In the genomic region with DNA sequence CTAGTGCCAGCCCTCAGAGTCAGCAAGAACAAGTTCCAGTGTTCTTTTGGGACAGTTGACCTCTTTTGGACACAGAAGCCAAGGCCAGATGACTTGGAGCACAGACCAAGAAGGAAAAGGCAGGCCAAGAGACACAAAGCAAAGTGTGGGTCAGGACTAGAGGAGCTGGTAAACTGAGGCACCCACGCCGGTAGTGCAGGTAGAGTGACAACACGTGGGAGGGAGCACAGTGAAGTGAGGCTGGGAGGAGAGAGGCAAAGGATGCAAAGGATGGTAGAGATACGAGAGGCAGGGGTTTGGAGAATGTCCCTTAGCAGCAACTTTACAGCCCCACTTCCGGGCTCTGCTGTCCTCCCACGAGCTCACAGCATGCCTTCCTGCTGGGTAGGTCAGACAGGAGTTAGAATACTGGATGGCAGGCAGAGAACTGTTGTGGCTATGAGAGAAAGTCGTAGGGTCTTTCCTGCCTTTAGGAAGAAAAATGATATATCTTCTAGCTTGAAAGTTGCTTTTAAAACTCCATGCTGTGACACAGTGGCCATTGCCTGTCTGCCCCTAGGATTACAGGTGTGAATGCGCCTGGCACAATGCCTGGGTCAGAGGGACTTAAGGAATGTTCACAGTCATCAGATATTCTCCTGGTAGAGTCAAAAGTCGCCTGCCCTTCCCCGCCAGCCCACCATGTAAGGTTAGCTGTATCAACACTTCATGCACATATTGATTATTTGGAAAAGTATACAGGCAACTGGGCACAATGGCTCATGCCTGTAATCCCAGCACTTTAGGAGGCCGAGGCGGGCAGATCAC, we compare ENCODE assay signal across 16 cellular contexts.
A peak's percentile ranks its signal among the peaks of the same experiment; 100 is the strongest.
DNase-seq lines count a peak whose midpoint lies in the region; ATAC-seq and TF ChIP-seq lines count a peak whose summit lies in the region.
"Had no signal": no experiment of that assay in that cellular context is flagged by ENCODE, and none has a peak within 500 bp of the region (broad histone marks: within the 10 kb centered on the region; RNA-seq: fewer than 3 reads in every experiment).

No MANE protein-coding gene starts in this region.

- no peak overlapping the region for H2BK15ac ChIP-seq in mesendoderm (replicated peaks; ENCODE audit: low read depth)

- H2AK5ac ChIP-seq in mesendoderm (ENCODE audit: low read length), result no peak overlapping the region

- H2BK5ac ChIP-seq in mesendoderm (ENCODE audit: low read length), result no peak overlapping the region

- no peak overlapping the region for H4K5ac ChIP-seq in mesendoderm (ENCODE audit: low read length)

- H3K23ac ChIP-seq in mesendoderm (ENCODE audit: low read length), result no peak overlapping the region

- no peaks in the 10 kb centered on the region for H3K9me3 ChIP-seq in thyroid gland
- H3K9me3 ChIP-seq in spleen, result no peaks in the 10 kb centered on the region

- TF ChIP-seq POLR2A in thyroid gland (IDR thresholded peaks at IDR 0.05) (peak in 1 of 2 donors; percentile 4), spleen (IDR thresholded peaks at IDR 0.05) (no peak)

- H3K79me1 ChIP-seq in mesendoderm (ENCODE audit: low read length), result no peaks in the 10 kb centered on the region

- H3K9me3 Mint-ChIP-seq in HFFc6, result no peaks in the 10 kb centered on the region
- H3K9me3 Mint-ChIP-seq: CD4-positive, alpha-beta memory T cell had no signal

- H3K36me3 ChIP-seq in mesendoderm (ENCODE audit: control insufficient read depth, insufficient read depth, low read length) (no peaks in the 10 kb centered on the region), thyroid gland (no peaks in the 10 kb centered on the region), spleen (no peaks in the 10 kb centered on the region)

- no peak overlapping the region for H3K4me3 Mint-ChIP-seq in HFFc6
- H3K4me3 Mint-ChIP-seq: B cell; CD4-positive, alpha-beta memory T cell had no signal

- no peak overlapping the region for H4K8ac ChIP-seq in mesendoderm (ENCODE audit: low read depth, low read length)

- H3K4me3 ChIP-seq in mesendoderm (ENCODE audit: low read length) (no peak overlapping the region), thyroid gland (replicated peaks in 1 of 3) (no peak overlapping the region), spleen (no peak overlapping the region)
- H3K4me3 ChIP-seq: PC-9 had no signal

- no peak overlapping the region for H2BK120ac ChIP-seq in mesendoderm (ENCODE audit: low read depth, low read length)

- H3K9ac ChIP-seq in mesendoderm (ENCODE audit: low read length), result no peak overlapping the region

- no peak overlapping the region for H3K4ac ChIP-seq in mesendoderm (ENCODE audit: low read depth, low read length)

- intact Hi-C loops in thyroid gland (cut with DNase I), result loop anchor here (10.0 kb wide), 1 partner anchor 124 kb away; no protein-coding TSS in a partner anchor
- intact Hi-C loops in spleen (cut with DNase I; ENCODE audit: low total_unique reads), result no loop called here

- H3K4me1 ChIP-seq in mesendoderm (ENCODE audit: control insufficient read depth, low read depth, low read length) (no peaks in the 10 kb centered on the region), thyroid gland (peaks cover 79 to 82% of the 10 kb centered on the region in 2 donors), spleen (no peaks in the 10 kb centered on the region)

- no peak overlapping the region for H3K56ac ChIP-seq in mesendoderm (ENCODE audit: low read length)

- peaks cover 48% of the 10 kb centered on the region for H3K4me1 Mint-ChIP-seq in HFFc6 (ENCODE audit: low read depth)
- H3K4me1 Mint-ChIP-seq: B cell; CD4-positive, alpha-beta memory T cell had no signal

- peak overlapping the region; percentile 10; the same call in 1 of the 2 replicates for H3K27ac Mint-ChIP-seq in HFFc6
- H3K27ac Mint-ChIP-seq: B cell had no signal

- no peak for TF ChIP-seq CTCF in HFFc6 (IDR thresholded peaks at IDR 0.05)
- no peak for TF ChIP-seq CTCF in thyroid gland (IDR thresholded peaks at IDR 0.05)
- no peak for TF ChIP-seq CTCF in spleen (IDR thresholded peaks at IDR 0.05 in 8 of 11, conservative IDR thresholded peaks at IDR 0.05 in 3 of 11)

- H3K4me2 ChIP-seq in mesendoderm (ENCODE audit: low read length), result no peak overlapping the region
- H3K4me2 ChIP-seq: PC-9 had no signal

- no peak overlapping the region for H3K18ac ChIP-seq in mesendoderm (ENCODE audit: low read length)

- H3K27ac ChIP-seq in caudate nucleus (ENCODE audit: low read depth, low read length) (peak overlapping the region; percentile 15), mesendoderm (ENCODE audit: low read depth, low read length) (no peak overlapping the region), thyroid gland (peak overlapping the region; percentile 90 to 94 (median 93)), spleen (no peak overlapping the region)
- H3K27ac ChIP-seq: PC-9 had no signal

- no peaks in the 10 kb centered on the region for H3K27me3 ChIP-seq in mesendoderm (ENCODE audit: insufficient read depth, low read length, poor library complexity)
- no peaks in the 10 kb centered on the region for H3K27me3 ChIP-seq in thyroid gland
- peaks cover 0 to 8% (median 0%) of the 10 kb centered on the region in 7 donors for H3K27me3 ChIP-seq in spleen (replicated peaks in 1 of 7)

- H3K79me2 ChIP-seq in mesendoderm (ENCODE audit: control insufficient read depth, insufficient read depth, low read length), result no peaks in the 10 kb centered on the region

- no peak for ATAC-seq in left lobe of liver
- ATAC-seq: Right ventricle myocardium inferior, SK-N-SH treated with all-trans-retinoic acid at 6 μM for 48 hours had no signal

- peaks cover 3% of the 10 kb centered on the region; the same call in 1 of the 2 replicates for H3K27me3 Mint-ChIP-seq in HFFc6 (ENCODE audit: insufficient read depth)
- H3K27me3 Mint-ChIP-seq: B cell had no signal

- H3K36me3 Mint-ChIP-seq in HFFc6 (ENCODE audit: low read depth), result no peaks in the 10 kb centered on the region
- H3K36me3 Mint-ChIP-seq: CD4-positive, alpha-beta memory T cell had no signal

- DNase-seq in HFFc6 (no peak), caudate nucleus (lab: John Stamatoyannopoulos, UW) (peak in 22 of 61 donors; percentile 5 to 76 (median 21)), mesendoderm (peak; percentile 47), thyroid gland (peak; percentile 79 to 80), left lobe of liver (ENCODE audit: low spot score) (no peak), UCSD-AML1 (lab: John Stamatoyannopoulos, UW; ENCODE audit: unreplicated experiment) (no peak), spleen (no peak)
- DNase-seq: CD4-positive, alpha-beta memory T cell; DND-41; GDM1; NCI-H1092; NCI-H1694 treated with DMSO at 0.1 percent for 48 hours; PC-9 had no signal

- WGBS in mesendoderm (ENCODE audit: extremely low coverage, insufficient coverage, low lambda C conversion rate), result no CpG with 5 or more reads among the region's 12 CpGs
- 70 to 74% methylated on average over 12 of the region's 12 CpGs for WGBS in thyroid gland, 2 donors
- WGBS in spleen, 5 donors, result 76 to 86% (median 84%) methylated on average over 12 of the region's 12 CpGs

Comparison
In these comparisons a context has a peak if more than half of its experiments do, and no peak if none do; other contexts are left out.
1. DNase-seq: peak in mesendoderm (single experiment) and thyroid gland (2 of 2); none in HFFc6 (single experiment), left lobe of liver (single experiment), UCSD-AML1 (single experiment) and spleen (single experiment).
2. H3K27ac ChIP-seq: peak in caudate nucleus (single experiment) and thyroid gland (3 of 3); none in mesendoderm (single experiment) and spleen (0 of 8).